15 cellular contexts compared by ENCODE assay signal in the genomic region with DNA sequence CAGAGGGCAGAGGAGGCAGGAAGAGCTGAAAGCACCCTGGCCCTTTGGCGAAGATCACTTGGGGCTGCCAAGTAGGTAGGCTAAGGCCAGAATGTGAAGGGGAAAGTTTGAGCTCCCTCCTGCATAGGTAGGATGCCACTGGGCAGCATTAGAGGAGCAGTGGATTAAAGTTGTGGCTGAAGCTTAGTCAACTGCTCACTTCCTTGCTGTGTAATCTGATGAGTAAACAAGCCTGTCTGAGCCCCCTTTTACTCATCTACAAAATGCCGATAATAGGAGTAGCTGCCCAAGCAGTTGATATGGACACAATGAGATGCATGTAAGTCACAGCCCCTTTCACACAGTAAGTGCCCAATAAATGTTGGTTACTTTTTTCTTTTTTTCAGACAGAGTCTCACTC.
"Had no signal": no experiment of that assay in that cellular context is flagged by ENCODE, and none has a peak within 500 bp of the region (broad histone marks: within the 10 kb centered on the region; RNA-seq: fewer than 3 reads in every experiment).

No MANE protein-coding gene starts in this region.

- H3K9me3 ChIP-seq: breast epithelium, lower lobe of right lung, upper lobe of right lung had no signal

- H3K27me3 ChIP-seq: breast epithelium, upper lobe of right lung had no signal

- H3K27ac ChIP-seq: breast epithelium, lower lobe of right lung, upper lobe of right lung had no signal

- H3K4me1 ChIP-seq: breast epithelium, lower lobe of right lung, upper lobe of right lung had no signal

- H3K36me3 ChIP-seq: breast epithelium, lower lobe of right lung, upper lobe of right lung had no signal

- H3K4me3 ChIP-seq: breast epithelium, lower lobe of right lung, upper lobe of right lung had no signal

- DNase-seq: activated CD4-positive, alpha-beta T cell treated with anti-CD3 and anti-CD28 coated beads for 1 hour; activated naive CD4-positive, alpha-beta T cell; activated T-cell treated with anti-CD3 and anti-CD28 coated beads, Interleukin-2, amount 50 U/mL, for 24 hours; amniotic stem cell; cortex of kidney; foreskin fibroblast; lower lobe of right lung; naive B cell; occipital lobe; stimulated activated CD4-positive, alpha-beta T cell treated with anti-CD3 and anti-CD28 coated beads, Interleukin-4, amount 100 ng/mL, for 24 hours; stimulated activated naive CD8-positive, alpha-beta T cell treated with anti-CD3 and anti-CD28 coated beads, Interleukin-15, Interleukin-2, amounts not matched to agents 100 U/mL and 50 U/mL, for 24 hours; SW 1271; T-helper 2 cell; upper lobe of right lung had no signal
